Comparison of ENCODE assay signal across 10 cellular contexts in the genomic region with DNA sequence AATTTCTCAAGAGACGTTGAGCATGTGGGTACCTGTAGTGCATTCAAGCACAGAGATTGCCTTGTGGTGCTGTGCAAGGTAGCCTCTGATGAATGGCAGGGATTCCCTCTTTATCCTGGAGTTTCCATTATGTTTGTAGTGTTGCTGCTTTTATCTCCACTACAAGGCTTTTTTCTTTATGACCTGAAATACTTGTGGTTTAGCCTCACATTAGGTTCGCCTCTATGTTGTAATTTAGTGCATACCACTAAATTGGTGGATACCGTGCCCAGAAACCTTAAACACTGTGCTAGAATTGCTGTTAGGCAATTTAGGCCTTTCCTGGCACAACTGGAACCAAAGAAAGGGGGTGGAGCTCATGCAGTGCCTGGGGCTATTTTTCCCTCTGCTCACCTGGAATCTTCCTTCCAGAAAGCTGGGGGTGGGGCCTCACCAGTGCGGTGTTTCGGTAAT.
DNase-seq lines count a peak whose midpoint lies in the region; ATAC-seq and TF ChIP-seq lines count a peak whose summit lies in the region.
"Had no signal": no experiment of that assay in that cellular context is flagged by ENCODE, and none has a peak within 500 bp of the region (broad histone marks: within the 10 kb centered on the region; RNA-seq: fewer than 3 reads in every experiment).

No MANE protein-coding gene starts in this region.

- ATAC-seq in left colon (peak; percentile 29), HG03175 (IDR thresholded peaks at IDR 0.05; ENCODE audit: unreplicated experiment) (no peak)

- H3K4me3 ChIP-seq in astrocyte of the spinal cord (ENCODE audit: low read depth, low read length): no peak overlapping the region

- TF ChIP-seq CTCF in astrocyte of the spinal cord (IDR thresholded peaks at IDR 0.05; ENCODE audit: low read depth, low read length): no peak

- in situ Hi-C loops in Caki2 (cut with HindIII; ENCODE audit: low pct_unique_long_range_greater_than_20kb, low sequenced_read_pairs): no loop called here
- in situ Hi-C loops in astrocyte of the spinal cord (cut with HindIII; ENCODE audit: low sequenced_read_pairs): no loop called here

- intact Hi-C loops in left colon (cut with DNase I, micrococcal nuclease): no loop called here

- DNase-seq in Caki2 (ENCODE audit: low read depth): peak; percentile 81
- DNase-seq in NCI-H1105 treated with DMSO at 0.1 percent for 48 hours (lab: John Stamatoyannopoulos, UW): peak; percentile 91
- peak; percentile 80 for DNase-seq in astrocyte of the spinal cord (ENCODE audit: low read depth, low spot score)
- no peak for DNase-seq in left colon
- DNase-seq in DMS53 (lab: John Stamatoyannopoulos, UW): no peak
- no peak for DNase-seq in OCI-M2 (lab: John Stamatoyannopoulos, UW; ENCODE audit: unreplicated experiment)
- DNase-seq in activated CD8-positive, alpha-beta memory T cell treated with anti-CD3 and anti-CD28 coated beads, Interleukin-2, amount 50 U/mL, for 48 hours: no peak
- DNase-seq: central memory CD4-positive, alpha-beta T cell; NCI-H1048 had no signal

Comparison
In these comparisons a context has a peak if more than half of its experiments do, and no peak if none do; other contexts are left out.
1. DNase-seq: peak in Caki2 (single experiment), NCI-H1105 treated with DMSO at 0.1 percent for 48 hours (single experiment) and astrocyte of the spinal cord (single experiment); none in left colon (0 of 2), DMS53 (single experiment), OCI-M2 (single experiment) and activated CD8-positive, alpha-beta memory T cell treated with anti-CD3 and anti-CD28 coated beads, Interleukin-2, amount 50 U/mL, for 48 hours (single experiment).